Comparison of ENCODE assay signal across 1 cellular context in the genomic region with DNA sequence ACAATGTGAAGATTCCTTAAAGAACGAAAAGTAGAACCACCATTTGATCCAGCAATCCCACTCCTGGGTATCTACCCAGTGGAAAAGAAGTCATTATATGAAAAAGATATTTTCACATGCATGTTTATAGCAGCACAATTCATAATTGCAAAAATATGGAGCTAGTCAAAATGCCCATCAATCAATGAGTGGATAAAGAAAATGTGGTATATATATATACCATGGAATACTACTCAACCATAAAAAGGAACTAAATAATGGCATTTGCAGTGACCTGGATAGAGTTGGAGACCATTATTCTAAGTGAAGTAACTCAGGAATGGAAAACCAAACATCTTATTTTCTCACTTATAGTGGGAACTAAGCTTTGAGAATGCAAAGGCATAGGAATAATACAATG. TPM values are rescaled to one million over a fixed set of nuclear protein-coding genes. Genes with fewer than 3 reads are reported as not detected.
"Had no signal": no experiment of that assay in that cellular context is flagged by ENCODE, and none has a peak within 500 bp of the region (broad histone marks: within the 10 kb centered on the region; RNA-seq: fewer than 3 reads in every experiment).

No MANE protein-coding gene starts in this region.

RNA-seq across cellular contexts. Expression of gene FGF2, which starts 39.7 kb away (rescaled TPM):
- total RNA-seq: naive thymus-derived CD8-positive, alpha-beta T cell had no signal
- polyA plus RNA-seq: naive thymus-derived CD8-positive, alpha-beta T cell had no signal
